In genomic region chr4:73841243-73841925, GRCh38 we compare ENCODE assay signal across 25 cellular contexts. TPM values are rescaled to one million over a fixed set of nuclear protein-coding genes. Genes with fewer than 3 reads are reported as not detected.
DNase-seq lines count a peak whose midpoint lies in the region; ATAC-seq and TF ChIP-seq lines count a peak whose summit lies in the region.
"Had no signal": no experiment of that assay in that cellular context is flagged by ENCODE, and none has a peak within 500 bp of the region (broad histone marks: within the 10 kb centered on the region; RNA-seq: fewer than 3 reads in every experiment).

No MANE protein-coding gene starts in this region.

- no peak overlapping the region for H3K4me3 ChIP-seq in osteoblast (ENCODE audit: insufficient read depth, low read length)
- no peak overlapping the region for H3K4me3 ChIP-seq in right atrium auricular region
- H3K4me3 ChIP-seq: MG63, PC-9 had no signal

- peak; percentile 78 for ATAC-seq in esophagus mucosa

- DNase-seq in HCEC 1CT (peak; percentile 38), amniotic epithelial cell (ENCODE audit: low read depth) (peak; percentile 92), osteoblast (ENCODE audit: insufficient read length, low spot score, missing footprints) (no peak), right atrium auricular region (ENCODE audit: low spot score) (no peak), CD1c-positive myeloid dendritic cell (ENCODE audit: extremely low spot score) (no peak), AG08396 (ENCODE audit: low spot score) (no peak)
- DNase-seq: BE2C; DMS53; H7; HFFc6; IMR-90; KG1; MG63; NCI-H2029; NCI-H446 treated with DMSO at 0.1 percent for 48 hours; NCI-H526; NCI-H82; NK-92 treated with Interleukin-12 subunit alpha and Interleukin-12 subunit beta, amount 100 ng/mL, for 24 hours; PC-9; Right ventricle myocardium superior had no signal

- H2AFZ ChIP-seq in osteoblast (ENCODE audit: low read length) = no peak overlapping the region
- H2AFZ ChIP-seq: PC-9 had no signal

- H4K20me1 ChIP-seq in osteoblast (ENCODE audit: insufficient read depth, low read length) = no peaks in the 10 kb centered on the region

- peaks cover 31% of the 10 kb centered on the region for H3K4me1 ChIP-seq in osteoblast (ENCODE audit: insufficient read depth, low read length)
- H3K4me1 ChIP-seq in right atrium auricular region = peaks cover 0 to 4% of the 10 kb centered on the region in 2 donors
- H3K4me1 ChIP-seq: BE2C had no signal

- H3K27ac ChIP-seq in osteoblast (ENCODE audit: low read depth, low read length) (peak overlapping the region; percentile 3), right atrium auricular region (no peak overlapping the region)
- H3K27ac ChIP-seq: PC-9 had no signal

- no peaks in the 10 kb centered on the region for H3K9me3 ChIP-seq in osteoblast (ENCODE audit: low read depth, low read length)
- no peaks in the 10 kb centered on the region for H3K9me3 ChIP-seq in right atrium auricular region
- H3K9me3 ChIP-seq: BE2C, MG63 had no signal

- TF ChIP-seq CTCF in osteoblast (IDR thresholded peaks at IDR 0.05; ENCODE audit: extremely low read depth, low read depth, low read length) (no peak), right atrium auricular region (IDR thresholded peaks at IDR 0.05) (no peak)

- H3K27me3 ChIP-seq in osteoblast (ENCODE audit: insufficient read depth, low read length) (no peaks in the 10 kb centered on the region), right atrium auricular region (no peaks in the 10 kb centered on the region)
- H3K27me3 ChIP-seq: BE2C, MG63 had no signal

- H3K36me3 ChIP-seq in osteoblast (ENCODE audit: insufficient read depth, low read length) (no peaks in the 10 kb centered on the region), right atrium auricular region (no peaks in the 10 kb centered on the region)
- H3K36me3 ChIP-seq: BE2C, MG63 had no signal

- no peaks in the 10 kb centered on the region for H3K79me2 ChIP-seq in osteoblast (ENCODE audit: insufficient read depth, low read length)

- H3K4me2 ChIP-seq in osteoblast (ENCODE audit: insufficient read depth, low read length) = no peak overlapping the region
- H3K4me2 ChIP-seq: PC-9 had no signal

RNA-seq across cellular contexts. Expression of gene CXCL6, which starts 4.9 kb away (rescaled TPM):
- total RNA-seq in esophagus mucosa (1.4 TPM), osteoblast (1.1 TPM in 1 of 2 replicates, not detected in the other), right atrium auricular region (1 to 10 TPM in 1 of 2 donors, under 1 TPM in 1; 0.44 to 2.4 TPM)
- total RNA-seq: IMR-90, PC-9, Right ventricle myocardium superior, RPMI7951, SK-MEL-5 had no signal

RNA-seq across cellular contexts. Expression of gene PF4V1, which starts 11.7 kb away (rescaled TPM):
- not detected for total RNA-seq in esophagus mucosa
- total RNA-seq in osteoblast = not detected in 2 replicates
- total RNA-seq in right atrium auricular region = not detected
- total RNA-seq: A673, Daoy, H7, HFFc6, IMR-90, PC-9, Right ventricle myocardium superior, SK-MEL-5 had no signal

RNA-seq across cellular contexts. Expression of gene CXCL1, which starts 27.8 kb away (rescaled TPM):
- total RNA-seq in esophagus mucosa (22.9 TPM), osteoblast (0.29 and 4.7 TPM in 2 replicates), right atrium auricular region (1 to 10 TPM; 6.9 to 8.5 TPM)
- total RNA-seq: H7, IMR-90 had no signal

Comparison
In these comparisons a context has a peak if more than half of its experiments do, and no peak if none do; other contexts are left out.
1. DNase-seq: peak in HCEC 1CT (single experiment) and amniotic epithelial cell (single experiment); none in osteoblast (single experiment), right atrium auricular region (single experiment), CD1c-positive myeloid dendritic cell (single experiment) and AG08396 (single experiment).